ENCODE assay signal across 1 cellular context in the genomic region with DNA sequence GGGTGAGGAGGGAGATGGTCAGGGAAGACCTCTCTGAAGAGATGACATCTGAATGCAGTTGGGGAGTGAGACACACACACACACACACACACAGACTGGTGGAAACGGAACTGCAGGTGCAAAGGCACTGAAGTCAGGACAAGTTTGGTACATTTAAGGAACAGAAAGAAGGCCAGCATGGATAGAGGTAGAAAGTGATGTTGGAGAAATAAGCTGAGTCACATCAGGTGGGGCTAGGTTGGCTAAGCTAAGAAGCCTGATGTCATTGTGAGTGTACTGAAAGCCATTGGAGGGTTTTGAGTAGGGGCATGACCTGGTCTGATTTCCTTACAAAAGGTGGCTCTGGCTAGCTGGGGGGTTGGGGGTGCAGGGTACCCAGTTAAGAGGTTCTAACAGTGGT.
TF ChIP-seq lines count a peak whose summit lies in the region.

No MANE protein-coding gene starts in this region.

TF ChIP-seq in K562, 482 proteins besides CTCF, POLR2A, EP300 and RAD21 (continued from another document and continues in another):
- TF ChIP-seq, protein P1, sequence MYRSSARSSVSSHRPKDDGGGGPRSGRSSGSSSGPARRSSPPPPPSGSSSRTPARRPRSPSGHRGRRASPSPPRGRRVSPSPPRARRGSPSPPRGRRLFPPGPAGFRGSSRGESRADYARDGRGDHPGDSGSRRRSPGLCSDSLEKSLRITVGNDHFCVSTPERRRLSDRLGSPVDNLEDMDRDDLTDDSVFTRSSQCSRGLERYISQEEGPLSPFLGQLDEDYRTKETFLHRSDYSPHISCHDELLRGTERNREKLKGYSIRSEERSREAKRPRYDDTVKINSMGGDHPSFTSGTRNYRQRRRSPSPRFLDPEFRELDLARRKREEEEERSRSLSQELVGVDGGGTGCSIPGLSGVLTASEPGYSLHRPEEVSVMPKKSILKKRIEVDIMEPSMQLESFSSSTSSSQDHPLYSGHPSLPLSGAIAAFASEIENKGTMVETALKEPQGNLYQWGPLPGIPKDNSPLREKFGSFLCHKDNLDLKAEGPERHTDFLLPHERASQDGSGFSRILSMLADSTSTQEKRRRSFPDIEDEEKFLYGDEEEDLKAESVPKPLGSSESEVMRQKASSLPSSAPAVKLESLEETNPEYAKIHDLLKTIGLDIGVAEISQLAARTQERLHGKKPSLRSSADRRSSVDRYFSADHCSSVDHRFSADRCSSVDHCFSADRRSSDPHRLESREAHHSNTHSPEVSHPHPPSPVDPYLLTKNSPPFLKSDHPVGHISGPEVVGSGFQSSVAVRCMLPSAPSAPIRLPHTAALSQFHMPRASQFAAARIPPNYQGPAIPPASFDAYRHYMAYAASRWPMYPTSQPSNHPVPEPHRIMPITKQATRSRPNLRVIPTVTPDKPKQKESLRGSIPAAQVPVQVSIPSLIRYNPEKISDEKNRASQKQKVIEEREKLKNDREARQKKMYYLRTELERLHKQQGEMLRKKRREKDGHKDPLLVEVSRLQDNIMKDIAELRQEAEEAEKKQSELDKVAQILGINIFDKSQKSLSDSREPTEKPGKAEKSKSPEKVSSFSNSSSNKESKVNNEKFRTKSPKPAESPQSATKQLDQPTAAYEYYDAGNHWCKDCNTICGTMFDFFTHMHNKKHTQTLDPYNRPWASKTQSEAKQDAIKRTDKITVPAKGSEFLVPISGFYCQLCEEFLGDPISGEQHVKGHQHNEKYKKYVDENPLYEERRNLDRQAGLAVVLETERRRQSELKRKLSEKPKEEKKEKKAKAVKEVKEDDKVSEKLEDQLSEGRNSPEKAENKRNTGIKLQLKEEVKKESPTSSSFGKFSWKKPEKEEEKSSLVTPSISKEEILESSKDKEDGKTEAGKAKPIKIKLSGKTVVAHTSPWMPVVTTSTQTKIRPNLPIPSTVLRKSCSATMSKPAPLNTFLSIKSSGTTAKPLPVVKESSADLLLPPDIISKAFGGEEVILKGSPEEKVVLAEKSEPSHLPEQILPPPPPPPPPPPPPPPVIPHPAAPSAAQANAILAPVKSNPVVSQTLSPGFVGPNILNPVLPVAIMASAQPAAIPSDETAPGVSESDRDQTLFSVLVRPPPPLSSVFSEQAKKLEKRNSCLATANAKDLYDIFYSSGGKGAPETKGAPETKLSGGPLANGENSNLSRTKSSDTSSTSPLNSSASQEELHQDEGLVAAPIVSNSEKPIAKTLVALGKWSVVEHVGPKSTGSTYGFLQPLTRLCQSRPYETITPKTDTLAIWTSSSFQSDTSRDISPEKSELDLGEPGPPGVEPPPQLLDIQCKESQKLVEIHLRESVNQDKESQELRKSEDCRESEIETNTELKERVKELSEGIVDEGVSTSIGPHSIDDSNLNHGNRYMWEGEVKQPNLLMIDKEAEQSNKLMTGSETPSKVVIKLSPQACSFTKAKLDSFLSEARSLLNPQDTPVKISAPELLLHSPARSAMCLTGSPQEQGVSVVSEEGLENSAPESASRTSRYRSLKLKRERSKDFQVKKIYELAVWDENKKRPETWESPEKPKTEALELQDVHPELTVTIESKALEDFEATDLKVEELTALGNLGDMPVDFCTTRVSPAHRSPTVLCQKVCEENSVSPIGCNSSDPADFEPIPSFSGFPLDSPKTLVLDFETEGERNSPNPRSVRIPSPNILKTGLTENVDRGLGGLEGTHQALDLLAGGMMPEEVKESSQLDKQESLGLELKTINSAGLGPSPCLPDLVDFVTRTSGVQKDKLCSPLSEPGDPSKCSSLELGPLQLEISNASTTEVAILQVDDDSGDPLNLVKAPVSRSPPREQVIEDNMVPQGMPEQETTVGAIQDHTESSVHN (IDR thresholded peaks at IDR 0.05; ENCODE audit: borderline replicate concordance in 1 of 2, low read depth in 1 of 2), result no peak
- TF ChIP-seq NR2C1 (IDR thresholded peaks at IDR 0.05) (no peak), NR2C1 (tag; IDR thresholded peaks at IDR 0.05) (no peak), HLTF (IDR thresholded peaks at IDR 0.05) (no peak), BMI1 (IDR thresholded peaks at IDR 0.05; ENCODE audit: low read length) (no peak), C11orf30 (IDR thresholded peaks at IDR 0.05; ENCODE audit: low read depth) (peak; percentile 88), TCF3 (CRISPR knock-in tag; IDR thresholded peaks at IDR 0.05) (no peak), HDAC1 (IDR thresholded peaks at IDR 0.05) (no peak), HMG20A (CRISPR knock-in tag; conservative IDR thresholded peaks at IDR 0.05) (no peak), ZBTB8A (IDR thresholded peaks at IDR 0.05; ENCODE audit: partially characterized antibody) (no peak), NFE2L1 (tag; IDR thresholded peaks at IDR 0.05; ENCODE audit: borderline replicate concordance, low read depth) (peak; percentile 65; the same call in 1 of the 2 replicates), RBBP5 (IDR thresholded peaks at IDR 0.05; ENCODE audit: borderline replicate concordance, insufficient read depth, low read length, poor library complexity, severe bottlenecking) (no peak), SMAD2 (IDR thresholded peaks at IDR 0.05; ENCODE audit: low read depth, low read length) (no peak), PHTF2 (CRISPR knock-in tag; IDR thresholded peaks at IDR 0.05) (no peak), ZNF143 (CRISPR knock-in tag; IDR thresholded peaks at IDR 0.05) (no peak), NRF1 (conservative IDR thresholded peaks at IDR 0.05 in 1 of 2, IDR thresholded peaks at IDR 0.05 in 1 of 2) (no peak), ZNF232 (CRISPR knock-in tag; IDR thresholded peaks at IDR 0.05) (no peak), MTF1 (CRISPR knock-in tag; IDR thresholded peaks at IDR 0.05; ENCODE audit: borderline replicate concordance) (no peak)
- TF ChIP-seq, protein P2, sequence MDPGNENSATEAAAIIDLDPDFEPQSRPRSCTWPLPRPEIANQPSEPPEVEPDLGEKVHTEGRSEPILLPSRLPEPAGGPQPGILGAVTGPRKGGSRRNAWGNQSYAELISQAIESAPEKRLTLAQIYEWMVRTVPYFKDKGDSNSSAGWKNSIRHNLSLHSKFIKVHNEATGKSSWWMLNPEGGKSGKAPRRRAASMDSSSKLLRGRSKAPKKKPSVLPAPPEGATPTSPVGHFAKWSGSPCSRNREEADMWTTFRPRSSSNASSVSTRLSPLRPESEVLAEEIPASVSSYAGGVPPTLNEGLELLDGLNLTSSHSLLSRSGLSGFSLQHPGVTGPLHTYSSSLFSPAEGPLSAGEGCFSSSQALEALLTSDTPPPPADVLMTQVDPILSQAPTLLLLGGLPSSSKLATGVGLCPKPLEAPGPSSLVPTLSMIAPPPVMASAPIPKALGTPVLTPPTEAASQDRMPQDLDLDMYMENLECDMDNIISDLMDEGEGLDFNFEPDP (CRISPR knock-in tag; IDR thresholded peaks at IDR 0.05), result no peak
- TF ChIP-seq, protein P3, sequence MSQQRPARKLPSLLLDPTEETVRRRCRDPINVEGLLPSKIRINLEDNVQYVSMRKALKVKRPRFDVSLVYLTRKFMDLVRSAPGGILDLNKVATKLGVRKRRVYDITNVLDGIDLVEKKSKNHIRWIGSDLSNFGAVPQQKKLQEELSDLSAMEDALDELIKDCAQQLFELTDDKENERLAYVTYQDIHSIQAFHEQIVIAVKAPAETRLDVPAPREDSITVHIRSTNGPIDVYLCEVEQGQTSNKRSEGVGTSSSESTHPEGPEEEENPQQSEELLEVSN (IDR thresholded peaks at IDR 0.05; ENCODE audit: borderline replicate concordance in 1 of 2, extremely low read depth in 1 of 2, insufficient read depth in 1 of 2, insufficient read length in 1 of 2, low read depth in 1 of 2, low read length in 1 of 2, poor library complexity in 1 of 2, severe bottlenecking in 1 of 2), result no peak
- TF ChIP-seq, protein P4, sequence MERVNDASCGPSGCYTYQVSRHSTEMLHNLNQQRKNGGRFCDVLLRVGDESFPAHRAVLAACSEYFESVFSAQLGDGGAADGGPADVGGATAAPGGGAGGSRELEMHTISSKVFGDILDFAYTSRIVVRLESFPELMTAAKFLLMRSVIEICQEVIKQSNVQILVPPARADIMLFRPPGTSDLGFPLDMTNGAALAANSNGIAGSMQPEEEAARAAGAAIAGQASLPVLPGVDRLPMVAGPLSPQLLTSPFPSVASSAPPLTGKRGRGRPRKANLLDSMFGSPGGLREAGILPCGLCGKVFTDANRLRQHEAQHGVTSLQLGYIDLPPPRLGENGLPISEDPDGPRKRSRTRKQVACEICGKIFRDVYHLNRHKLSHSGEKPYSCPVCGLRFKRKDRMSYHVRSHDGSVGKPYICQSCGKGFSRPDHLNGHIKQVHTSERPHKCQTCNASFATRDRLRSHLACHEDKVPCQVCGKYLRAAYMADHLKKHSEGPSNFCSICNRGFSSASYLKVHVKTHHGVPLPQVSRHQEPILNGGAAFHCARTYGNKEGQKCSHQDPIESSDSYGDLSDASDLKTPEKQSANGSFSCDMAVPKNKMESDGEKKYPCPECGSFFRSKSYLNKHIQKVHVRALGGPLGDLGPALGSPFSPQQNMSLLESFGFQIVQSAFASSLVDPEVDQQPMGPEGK (CRISPR knock-in tag; IDR thresholded peaks at IDR 0.05; ENCODE audit: borderline replicate concordance), result no peak
- TF ChIP-seq, protein P5, sequence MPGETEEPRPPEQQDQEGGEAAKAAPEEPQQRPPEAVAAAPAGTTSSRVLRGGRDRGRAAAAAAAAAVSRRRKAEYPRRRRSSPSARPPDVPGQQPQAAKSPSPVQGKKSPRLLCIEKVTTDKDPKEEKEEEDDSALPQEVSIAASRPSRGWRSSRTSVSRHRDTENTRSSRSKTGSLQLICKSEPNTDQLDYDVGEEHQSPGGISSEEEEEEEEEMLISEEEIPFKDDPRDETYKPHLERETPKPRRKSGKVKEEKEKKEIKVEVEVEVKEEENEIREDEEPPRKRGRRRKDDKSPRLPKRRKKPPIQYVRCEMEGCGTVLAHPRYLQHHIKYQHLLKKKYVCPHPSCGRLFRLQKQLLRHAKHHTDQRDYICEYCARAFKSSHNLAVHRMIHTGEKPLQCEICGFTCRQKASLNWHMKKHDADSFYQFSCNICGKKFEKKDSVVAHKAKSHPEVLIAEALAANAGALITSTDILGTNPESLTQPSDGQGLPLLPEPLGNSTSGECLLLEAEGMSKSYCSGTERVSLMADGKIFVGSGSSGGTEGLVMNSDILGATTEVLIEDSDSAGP (CRISPR knock-in tag; IDR thresholded peaks at IDR 0.05), result no peak
- TF ChIP-seq, protein P6, sequence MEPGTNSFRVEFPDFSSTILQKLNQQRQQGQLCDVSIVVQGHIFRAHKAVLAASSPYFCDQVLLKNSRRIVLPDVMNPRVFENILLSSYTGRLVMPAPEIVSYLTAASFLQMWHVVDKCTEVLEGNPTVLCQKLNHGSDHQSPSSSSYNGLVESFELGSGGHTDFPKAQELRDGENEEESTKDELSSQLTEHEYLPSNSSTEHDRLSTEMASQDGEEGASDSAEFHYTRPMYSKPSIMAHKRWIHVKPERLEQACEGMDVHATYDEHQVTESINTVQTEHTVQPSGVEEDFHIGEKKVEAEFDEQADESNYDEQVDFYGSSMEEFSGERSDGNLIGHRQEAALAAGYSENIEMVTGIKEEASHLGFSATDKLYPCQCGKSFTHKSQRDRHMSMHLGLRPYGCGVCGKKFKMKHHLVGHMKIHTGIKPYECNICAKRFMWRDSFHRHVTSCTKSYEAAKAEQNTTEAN (CRISPR knock-in tag; IDR thresholded peaks at IDR 0.05), result no peak
- TF ChIP-seq, protein P7, sequence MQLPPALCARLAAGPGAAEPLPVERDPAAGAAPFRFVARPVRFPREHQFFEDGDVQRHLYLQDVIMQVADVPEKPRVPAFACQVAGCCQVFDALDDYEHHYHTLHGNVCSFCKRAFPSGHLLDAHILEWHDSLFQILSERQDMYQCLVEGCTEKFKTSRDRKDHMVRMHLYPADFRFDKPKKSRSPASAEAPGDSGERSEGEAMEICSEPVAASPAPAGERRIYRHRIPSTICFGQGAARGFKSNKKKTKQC (CRISPR knock-in tag; IDR thresholded peaks at IDR 0.05), result no peak
- TF ChIP-seq, protein P8, sequence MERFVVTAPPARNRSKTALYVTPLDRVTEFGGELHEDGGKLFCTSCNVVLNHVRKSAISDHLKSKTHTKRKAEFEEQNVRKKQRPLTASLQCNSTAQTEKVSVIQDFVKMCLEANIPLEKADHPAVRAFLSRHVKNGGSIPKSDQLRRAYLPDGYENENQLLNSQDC (CRISPR knock-in tag; IDR thresholded peaks at IDR 0.05), result no peak
- TF ChIP-seq, protein P9, sequence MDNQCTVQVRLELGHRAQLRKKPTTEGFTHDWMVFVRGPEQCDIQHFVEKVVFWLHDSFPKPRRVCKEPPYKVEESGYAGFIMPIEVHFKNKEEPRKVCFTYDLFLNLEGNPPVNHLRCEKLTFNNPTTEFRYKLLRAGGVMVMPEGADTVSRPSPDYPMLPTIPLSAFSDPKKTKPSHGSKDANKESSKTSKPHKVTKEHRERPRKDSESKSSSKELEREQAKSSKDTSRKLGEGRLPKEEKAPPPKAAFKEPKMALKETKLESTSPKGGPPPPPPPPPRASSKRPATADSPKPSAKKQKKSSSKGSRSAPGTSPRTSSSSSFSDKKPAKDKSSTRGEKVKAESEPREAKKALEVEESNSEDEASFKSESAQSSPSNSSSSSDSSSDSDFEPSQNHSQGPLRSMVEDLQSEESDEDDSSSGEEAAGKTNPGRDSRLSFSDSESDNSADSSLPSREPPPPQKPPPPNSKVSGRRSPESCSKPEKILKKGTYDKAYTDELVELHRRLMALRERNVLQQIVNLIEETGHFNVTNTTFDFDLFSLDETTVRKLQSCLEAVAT (IDR thresholded peaks at IDR 0.05), result no peak
